ENCODE assay signal across 15 cellular contexts in genomic region chr16:27429981-27430441, GRCh38. TPM values are rescaled to one million over a fixed set of nuclear protein-coding genes. Genes with fewer than 3 reads are reported as not detected.
A peak's percentile ranks its signal among the peaks of the same experiment; 100 is the strongest.
DNase-seq lines count a peak whose midpoint lies in the region; ATAC-seq, FAIRE-seq and TF ChIP-seq lines count a peak whose summit lies in the region.
"Had no signal": no experiment of that assay in that cellular context is flagged by ENCODE, and none has a peak within 500 bp of the region (broad histone marks: within the 10 kb centered on the region; RNA-seq: fewer than 3 reads in every experiment).

No MANE protein-coding gene starts in this region.

- no peak overlapping the region for H3K27ac Mint-ChIP-seq in activated CD8-positive, alpha-beta T cell treated with anti-CD3 and anti-CD28 coated beads, Interleukin-2, amount 10 ng/mL, durations not matched to agents 7 days and 5 days
- peak overlapping the region; percentile 76 for H3K27ac Mint-ChIP-seq in stimulated activated naive CD8-positive, alpha-beta T cell treated with anti-CD3 and anti-CD28 coated beads, Interleukin-15, Interleukin-2, amounts not matched to agents 100 ng/mL and 50 ng/mL, for 24 hours
- H3K27ac Mint-ChIP-seq: nephron had no signal

- H3K4me3 Mint-ChIP-seq in activated CD8-positive, alpha-beta T cell treated with anti-CD3 and anti-CD28 coated beads, Interleukin-2, amount 10 ng/mL, durations not matched to agents 7 days and 5 days: no peak overlapping the region
- peak overlapping the region; percentile 30 for H3K4me3 Mint-ChIP-seq in stimulated activated naive CD8-positive, alpha-beta T cell treated with anti-CD3 and anti-CD28 coated beads, Interleukin-15, Interleukin-2, amounts not matched to agents 100 ng/mL and 50 ng/mL, for 24 hours
- H3K4me3 Mint-ChIP-seq: activated CD4-positive, alpha-beta T cell treated with anti-CD3 and anti-CD28 coated beads for 36 hours; nephron had no signal

- no peak for ATAC-seq in activated CD8-positive, alpha-beta T cell treated with anti-CD3 and anti-CD28 coated beads, Interleukin-2, amount 10 ng/mL, durations not matched to agents 7 days and 5 days
- ATAC-seq in HG02973 (IDR thresholded peaks at IDR 0.05; ENCODE audit: unreplicated experiment): no peak
- ATAC-seq: activated CD4-positive, alpha-beta T cell treated with anti-CD3 and anti-CD28 coated beads for 36 hours had no signal

- H3K9ac ChIP-seq in kidney (ENCODE audit: low read length in 2 of 2): no peak overlapping the region

- POLR2A ChIA-PET in activated CD8-positive, alpha-beta T cell treated with anti-CD3 and anti-CD28 coated beads, Interleukin-2, amount 10 ng/mL, durations not matched to agents 7 days and 5 days (lab: Charles Lee): no interaction called here

- CTCF ChIA-PET in activated CD8-positive, alpha-beta T cell treated with anti-CD3 and anti-CD28 coated beads, Interleukin-2, amount 10 ng/mL, durations not matched to agents 7 days and 5 days (lab: Charles Lee): no interaction called here

- no peak for TF ChIP-seq CTCF in kidney (IDR thresholded peaks at IDR 0.05; ENCODE audit: borderline replicate concordance, extremely low read depth, insufficient read depth)

- H3K4me1 Mint-ChIP-seq in activated CD8-positive, alpha-beta T cell treated with anti-CD3 and anti-CD28 coated beads, Interleukin-2, amount 10 ng/mL, durations not matched to agents 7 days and 5 days (ENCODE audit: low read depth): peaks cover 77% of the 10 kb centered on the region
- peaks cover 85% of the 10 kb centered on the region for H3K4me1 Mint-ChIP-seq in stimulated activated naive CD8-positive, alpha-beta T cell treated with anti-CD3 and anti-CD28 coated beads, Interleukin-15, Interleukin-2, amounts not matched to agents 100 ng/mL and 50 ng/mL, for 24 hours (ENCODE audit: low read depth)

- intact Hi-C loops in kidney (cut with DNase I): no loop called here

- H3K9me3 Mint-ChIP-seq in activated CD8-positive, alpha-beta T cell treated with anti-CD3 and anti-CD28 coated beads, Interleukin-2, amount 10 ng/mL, durations not matched to agents 7 days and 5 days (ENCODE audit: insufficient read depth): no peaks in the 10 kb centered on the region
- no peaks in the 10 kb centered on the region for H3K9me3 Mint-ChIP-seq in stimulated activated naive CD8-positive, alpha-beta T cell treated with anti-CD3 and anti-CD28 coated beads, Interleukin-15, Interleukin-2, amounts not matched to agents 100 ng/mL and 50 ng/mL, for 24 hours
- H3K9me3 Mint-ChIP-seq: nephron had no signal

- no peak for FAIRE-seq in kidney (lab: Jason Lieb, UNC)
- FAIRE-seq: frontal cortex had no signal

- no peak overlapping the region for H3K27ac ChIP-seq in kidney (ENCODE audit: low read depth in 2 of 2, low read length in 2 of 2)
- H3K27ac ChIP-seq: thoracic aorta had no signal

- no peaks in the 10 kb centered on the region for H3K36me3 ChIP-seq in kidney (ENCODE audit: control insufficient read depth in 1 of 2, insufficient read depth in 2 of 2, low read length in 2 of 2)
- H3K36me3 ChIP-seq: thoracic aorta had no signal

- no peak overlapping the region for H3K4me3 ChIP-seq in kidney (ENCODE audit: low read length in 2 of 2)
- H3K4me3 ChIP-seq: thoracic aorta had no signal

- H3K36me3 Mint-ChIP-seq in activated CD8-positive, alpha-beta T cell treated with anti-CD3 and anti-CD28 coated beads, Interleukin-2, amount 10 ng/mL, durations not matched to agents 7 days and 5 days (ENCODE audit: low read depth): peaks cover 66% of the 10 kb centered on the region
- peaks cover 94% of the 10 kb centered on the region for H3K36me3 Mint-ChIP-seq in stimulated activated naive CD8-positive, alpha-beta T cell treated with anti-CD3 and anti-CD28 coated beads, Interleukin-15, Interleukin-2, amounts not matched to agents 100 ng/mL and 50 ng/mL, for 24 hours (ENCODE audit: low read depth)

- H3K27me3 Mint-ChIP-seq in activated CD8-positive, alpha-beta T cell treated with anti-CD3 and anti-CD28 coated beads, Interleukin-2, amount 10 ng/mL, durations not matched to agents 7 days and 5 days (ENCODE audit: low read depth): no peaks in the 10 kb centered on the region
- H3K27me3 Mint-ChIP-seq in stimulated activated naive CD8-positive, alpha-beta T cell treated with anti-CD3 and anti-CD28 coated beads, Interleukin-15, Interleukin-2, amounts not matched to agents 100 ng/mL and 50 ng/mL, for 24 hours: no peaks in the 10 kb centered on the region
- H3K27me3 Mint-ChIP-seq: activated CD4-positive, alpha-beta T cell treated with anti-CD3 and anti-CD28 coated beads for 36 hours had no signal

- peak; percentile 30 for DNase-seq in activated CD4-positive, CD25-positive, alpha-beta regulatory T cell treated with anti-CD3 and anti-CD28 coated beads, Interleukin-2, amount 50 U/mL, for 72 hours
- DNase-seq in activated CD4-positive, CD25-positive, alpha-beta regulatory T cell (lab: John Stamatoyannopoulos, UW): no peak
- peak; percentile 17 for DNase-seq in activated CD8-positive, alpha-beta T cell treated with anti-CD3 and anti-CD28 coated beads, Interleukin-2, amount 10 ng/mL, durations not matched to agents 7 days and 5 days
- peak; percentile 70 for DNase-seq in kidney
- no peak for DNase-seq in foreskin melanocyte
- no peak for DNase-seq in NCI-H748 (lab: John Stamatoyannopoulos, UW; ENCODE audit: unreplicated experiment)
- DNase-seq: 8988T; activated CD4-positive, alpha-beta T cell treated with anti-CD3 and anti-CD28 coated beads for 36 hours; amygdala; effector CD4-positive, alpha-beta T cell had no signal

- no peaks in the 10 kb centered on the region for H3K4me1 ChIP-seq in kidney (ENCODE audit: control insufficient read depth in 1 of 2, insufficient read depth in 1 of 2, low read depth in 1 of 2, low read length in 2 of 2)

- no peaks in the 10 kb centered on the region for H3K9me3 ChIP-seq in kidney (ENCODE audit: control insufficient read depth in 1 of 2, low read length in 2 of 2)
- H3K9me3 ChIP-seq: thoracic aorta had no signal

RNA-seq across cellular contexts. Expression of gene IL21R, which starts 28.0 kb away (rescaled TPM):
- 10 to 100 TPM; 23.5 to 24.2 TPM for total RNA-seq in activated CD8-positive, alpha-beta T cell treated with anti-CD3 and anti-CD28 coated beads, Interleukin-2, amount 10 ng/mL, durations not matched to agents 7 days and 5 days
- 3.0 TPM for total RNA-seq in kidney
- polyA plus RNA-seq in kidney (ENCODE audit: insufficient read depth, low read depth, low replicate concordance): 0.65 TPM

Comparison
In these comparisons a context has a peak if more than half of its experiments do, and no peak if none do; other contexts are left out.
1. DNase-seq: peak in activated CD4-positive, CD25-positive, alpha-beta regulatory T cell treated with anti-CD3 and anti-CD28 coated beads, Interleukin-2, amount 50 U/mL, for 72 hours (single experiment), activated CD8-positive, alpha-beta T cell treated with anti-CD3 and anti-CD28 coated beads, Interleukin-2, amount 10 ng/mL, durations not matched to agents 7 days and 5 days (single experiment) and kidney (single experiment); none in activated CD4-positive, CD25-positive, alpha-beta regulatory T cell (0 of 4), foreskin melanocyte (single experiment) and NCI-H748 (single experiment).